In the genomic region with DNA sequence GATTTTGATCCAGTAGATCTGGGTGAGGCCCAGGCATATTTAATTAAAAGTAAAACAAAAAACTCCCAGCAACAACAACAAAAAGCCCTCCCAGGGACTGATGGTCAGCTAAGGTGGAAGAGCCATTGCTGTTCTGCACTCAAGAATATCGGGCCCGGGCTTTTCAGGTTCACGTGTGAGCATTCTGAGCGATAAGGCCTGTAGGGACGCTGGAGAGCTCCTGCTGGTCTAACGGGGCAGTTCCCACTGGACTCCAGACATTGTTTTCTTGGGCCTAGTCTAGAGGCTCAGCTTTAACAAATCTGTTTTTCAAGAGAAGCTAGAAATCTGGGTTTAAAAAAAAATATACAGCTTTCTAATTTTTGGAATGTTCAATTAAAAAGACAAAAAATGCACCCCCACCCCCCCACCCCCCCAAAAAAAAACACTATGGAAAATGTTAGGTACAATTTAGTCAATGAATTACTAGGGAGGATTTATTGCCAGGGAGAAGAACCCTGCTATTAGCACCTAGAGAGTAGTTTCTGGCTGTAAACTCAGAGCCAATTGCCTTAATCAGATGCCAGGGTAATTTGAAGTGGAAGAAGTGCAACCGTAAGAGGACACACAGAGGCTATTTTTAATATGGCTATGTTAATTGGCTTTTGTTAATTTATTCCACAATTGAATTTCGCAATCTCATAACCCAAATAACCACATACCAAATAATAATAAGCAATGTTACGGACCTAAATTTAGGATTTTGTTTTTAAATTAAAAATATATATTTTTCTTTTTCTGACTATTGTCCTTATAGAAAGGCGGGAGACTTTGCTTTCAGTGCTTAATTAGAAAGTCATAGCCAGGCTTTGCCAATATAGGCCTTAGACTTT, we compare ENCODE assay signal across 13 cellular contexts.
DNase-seq lines count a peak whose midpoint lies in the region; ATAC-seq and TF ChIP-seq lines count a peak whose summit lies in the region.
"Had no signal": no experiment of that assay in that cellular context is flagged by ENCODE, and none has a peak within 500 bp of the region (broad histone marks: within the 10 kb centered on the region; RNA-seq: fewer than 3 reads in every experiment).

No MANE protein-coding gene starts in this region.

- H3K27me3 ChIP-seq in AG04450 (ENCODE audit: control insufficient read depth, insufficient read depth, low read length) (no peaks in the 10 kb centered on the region), endodermal cell (ENCODE audit: control insufficient read depth, insufficient read depth, low read length, poor library complexity, severe bottlenecking) (no peaks in the 10 kb centered on the region)

- no peaks in the 10 kb centered on the region for H3K36me3 Mint-ChIP-seq in endodermal cell (ENCODE audit: low read depth)
- H3K36me3 Mint-ChIP-seq: activated naive CD4-positive, alpha-beta T cell treated with anti-CD3 and anti-CD28 coated beads, Interleukin-2, amount 50 U/mL, for 72 hours had no signal

- H3K27ac ChIP-seq in AG04450 (ENCODE audit: low read depth, low read length) (no peak overlapping the region), endodermal cell (ENCODE audit: low read depth, low read length) (no peak overlapping the region)
- H3K27ac ChIP-seq: skin epidermis had no signal

- H3K9ac ChIP-seq in endodermal cell (ENCODE audit: extremely low read depth, low read length, poor library complexity, severe bottlenecking), result no peak overlapping the region

- peak; percentile 35 for TF ChIP-seq CTCF in AG04450 (IDR thresholded peaks at IDR 0.05; ENCODE audit: low read depth, low read length)
- TF ChIP-seq CTCF in endodermal cell (conservative IDR thresholded peaks at IDR 0.05), result peak; percentile 72

- no peaks in the 10 kb centered on the region for H3K27me3 Mint-ChIP-seq in endodermal cell (ENCODE audit: insufficient read depth)
- H3K27me3 Mint-ChIP-seq: activated CD8-positive, alpha-beta T cell treated with anti-CD3 and anti-CD28 coated beads for 36 hours; T-helper 17 cell had no signal

- H3K4me3 ChIP-seq in AG04450 (ENCODE audit: low read depth, low read length) (no peak overlapping the region), endodermal cell (ENCODE audit: low read length) (no peak overlapping the region)
- H3K4me3 ChIP-seq: mucosa of descending colon, skin epidermis had no signal

- DNase-seq in AG04450 (ENCODE audit: low read depth, low spot score) (no peak), NCI-H2227 (lab: John Stamatoyannopoulos, UW; ENCODE audit: unreplicated experiment) (peak; percentile 47), endodermal cell (peak; percentile 79), left lobe of liver (ENCODE audit: low spot score) (no peak), NCI-H748 (lab: John Stamatoyannopoulos, UW; ENCODE audit: unreplicated experiment) (no peak), epidermal melanocyte (ENCODE audit: insufficient read length, low spot score) (no peak)
- DNase-seq in stimulated activated CD4-positive, alpha-beta T cell treated with anti-CD3 and anti-CD28 coated beads, Interleukin-2, amount 100 ng/mL, for 24 hours, result no peak
- DNase-seq: activated CD8-positive, alpha-beta T cell treated with anti-CD3 and anti-CD28 coated beads for 36 hours; mucosa of descending colon; T-helper 17 cell had no signal

- H3K27ac Mint-ChIP-seq in endodermal cell, result no peak overlapping the region
- H3K27ac Mint-ChIP-seq: activated CD8-positive, alpha-beta T cell treated with anti-CD3 and anti-CD28 coated beads for 36 hours; activated naive CD4-positive, alpha-beta T cell treated with anti-CD3 and anti-CD28 coated beads, Interleukin-2, amount 50 U/mL, for 72 hours had no signal

- CTCF ChIA-PET in AG04450 (lab: Charles Lee), result interaction anchor here (1.0 to 2.1 kb wide), 3 partner anchors 9 to 464 kb away, joined by 3 to 4 read pairs (median 4); no protein-coding TSS in a partner anchor

- H3K9me3 ChIP-seq in AG04450 (ENCODE audit: control insufficient read depth, insufficient read depth, low read length) (no peaks in the 10 kb centered on the region), endodermal cell (ENCODE audit: control insufficient read depth, low read length) (no peaks in the 10 kb centered on the region)
- H3K9me3 ChIP-seq: mucosa of descending colon had no signal

- peaks cover 73% of the 10 kb centered on the region for H3K4me1 Mint-ChIP-seq in endodermal cell

- H3K36me3 ChIP-seq in endodermal cell (ENCODE audit: control insufficient read depth, insufficient read depth, low read length), result no peaks in the 10 kb centered on the region

- WGBS in endodermal cell (ENCODE audit: insufficient coverage in 1 of 2, insufficient read length in 1 of 2), 2 experiments, result 70 to 75% methylated on average over 4 to 8 of the region's 10 CpGs

- no peaks in the 10 kb centered on the region for H3K9me3 Mint-ChIP-seq in endodermal cell
- H3K9me3 Mint-ChIP-seq: activated CD8-positive, alpha-beta T cell treated with anti-CD3 and anti-CD28 coated beads for 36 hours; activated naive CD4-positive, alpha-beta T cell treated with anti-CD3 and anti-CD28 coated beads, Interleukin-2, amount 50 U/mL, for 72 hours had no signal

- H3K4me3 Mint-ChIP-seq in endodermal cell, result no peak overlapping the region
- H3K4me3 Mint-ChIP-seq: activated CD8-positive, alpha-beta T cell treated with anti-CD3 and anti-CD28 coated beads for 36 hours; T-helper 17 cell had no signal

- ATAC-seq in left lobe of liver, result peak; percentile 48
- ATAC-seq in HG02798 (IDR thresholded peaks at IDR 0.05; ENCODE audit: poor library complexity, unreplicated experiment), result no peak
- ATAC-seq: activated CD8-positive, alpha-beta T cell treated with anti-CD3 and anti-CD28 coated beads for 36 hours; mucosa of descending colon; T-helper 17 cell had no signal

- POLR2A ChIA-PET in AG04450 (lab: Yijun Ruan, JAX), result no interaction called here

- H3K4me1 ChIP-seq in endodermal cell (ENCODE audit: control insufficient read depth, insufficient read depth, low read length), result peaks cover 21% of the 10 kb centered on the region

Comparison
In these comparisons a context has a peak if more than half of its experiments do, and no peak if none do; other contexts are left out.
1. DNase-seq: peak in NCI-H2227 (single experiment) and endodermal cell (single experiment); none in AG04450 (single experiment), left lobe of liver (single experiment), stimulated activated CD4-positive, alpha-beta T cell treated with anti-CD3 and anti-CD28 coated beads, Interleukin-2, amount 100 ng/mL, for 24 hours (0 of 2), NCI-H748 (single experiment) and epidermal melanocyte (single experiment).